In genomic region chr9:136007906-136008692, GRCh38 we compare ENCODE assay signal across 11 cellular contexts. TPM values are rescaled to one million over a fixed set of nuclear protein-coding genes. Genes with fewer than 3 reads are reported as not detected.
A peak's percentile ranks its signal among the peaks of the same experiment; 100 is the strongest.
DNase-seq lines count a peak whose midpoint lies in the region; ATAC-seq and TF ChIP-seq lines count a peak whose summit lies in the region.
"Had no signal": no experiment of that assay in that cellular context is flagged by ENCODE, and none has a peak within 500 bp of the region (broad histone marks: within the 10 kb centered on the region; RNA-seq: fewer than 3 reads in every experiment).

No MANE protein-coding gene starts in this region.

- CTCF ChIA-PET in BJ (lab: Yijun Ruan, JAX): interaction anchor here (1.3 kb wide), 1 partner anchor 19 kb away, joined by 3 read pairs; no protein-coding TSS in a partner anchor
- CTCF ChIA-PET in Panc1 (lab: Charles Lee): no interaction called here

- H3K27ac ChIP-seq in Panc1 (ENCODE audit: low read length) (no peak overlapping the region; the same call in 1 of the 2 replicates), esophagus muscularis mucosa (replicated peaks in 1 of 4) (peak overlapping the region; percentile 28 to 80 (median 47))

- ATAC-seq in Panc1 (no peak), HG03439 (IDR thresholded peaks at IDR 0.05; ENCODE audit: unreplicated experiment) (no peak)
- ATAC-seq: naive thymus-derived CD4-positive, alpha-beta T cell had no signal

- TF ChIP-seq CTCF in BJ (IDR thresholded peaks at IDR 0.05; ENCODE audit: insufficient read depth, low read depth, low read length) (no peak), Panc1 (IDR thresholded peaks at IDR 0.05) (no peak), esophagus muscularis mucosa (IDR thresholded peaks at IDR 0.05) (no peak)

- no peaks in the 10 kb centered on the region for H3K9me3 ChIP-seq in Panc1 (ENCODE audit: control insufficient read depth, insufficient read depth, low read depth, low read length)
- no peaks in the 10 kb centered on the region for H3K9me3 ChIP-seq in esophagus muscularis mucosa

- intact Hi-C loops in Panc1 (cut with micrococcal nuclease; ENCODE audit: unreplicated experiment): no loop called here
- intact Hi-C loops in esophagus muscularis mucosa (cut with DNase I): no loop called here

- H3K4me1 ChIP-seq in Panc1 (ENCODE audit: control insufficient read depth, insufficient read depth, low read length): peaks cover 28% of the 10 kb centered on the region
- H3K4me1 ChIP-seq in esophagus muscularis mucosa: peaks cover 29 to 91% (median 76%) of the 10 kb centered on the region in 4 donors

- no peak for TF ChIP-seq POLR2A in esophagus muscularis mucosa (IDR thresholded peaks at IDR 0.05; ENCODE audit: low read depth)

- 71% methylated on average over 19 of the region's 24 CpGs for WGBS in esophagus muscularis mucosa

- TF ChIP-seq EP300 in esophagus muscularis mucosa (IDR thresholded peaks at IDR 0.05): no peak

- no peaks in the 10 kb centered on the region for H3K27me3 ChIP-seq in BJ (ENCODE audit: control insufficient read depth, insufficient read depth, low read length)
- no peaks in the 10 kb centered on the region for H3K27me3 ChIP-seq in Panc1 (ENCODE audit: control insufficient read depth, insufficient read depth, low read length)
- H3K27me3 ChIP-seq in esophagus muscularis mucosa: no peaks in the 10 kb centered on the region

- peak; percentile 17 for DNase-seq in BJ (ENCODE audit: low read depth)
- DNase-seq in Panc1 (ENCODE audit: low read depth, low spot score): peak; percentile 17
- DNase-seq in esophagus muscularis mucosa (ENCODE audit: extremely low spot score): no peak
- peak; percentile 22 for DNase-seq in non-pigmented ciliary epithelial cell (ENCODE audit: low read depth)
- no peak for DNase-seq in stimulated activated CD4-positive, alpha-beta T cell treated with anti-CD3 and anti-CD28 coated beads, Interleukin-4, amount 100 ng/mL, for 1 hour
- no peak for DNase-seq in NCI-H82 (lab: John Stamatoyannopoulos, UW)
- DNase-seq in NCI-H1092 (lab: John Stamatoyannopoulos, UW): no peak
- DNase-seq: activated effector memory CD4-positive, alpha-beta T cell treated with Interleukin-2 at 50 U/mL for 16 hours; CD4-positive, alpha-beta memory T cell; naive thymus-derived CD4-positive, alpha-beta T cell had no signal

- H3K4me3 ChIP-seq in BJ (ENCODE audit: low read depth, low read length) (no peak overlapping the region), Panc1 (ENCODE audit: low read depth in 2 of 2, low read length in 2 of 2) (no peak overlapping the region), esophagus muscularis mucosa (no peak overlapping the region)

- H3K36me3 ChIP-seq in BJ (ENCODE audit: control insufficient read depth, insufficient read depth, low read length): peaks cover 12% of the 10 kb centered on the region
- no peaks in the 10 kb centered on the region for H3K36me3 ChIP-seq in Panc1 (ENCODE audit: control insufficient read depth, insufficient read depth, low read length)
- peaks cover 24 to 51% (median 49%) of the 10 kb centered on the region in 4 donors for H3K36me3 ChIP-seq in esophagus muscularis mucosa

- in situ Hi-C loops in Panc1 (cut with HindIII; ENCODE audit: low pct_unique_long_range_greater_than_20kb, low sequenced_read_pairs): no loop called here

- no TSS peak for BruUV-seq in Panc1 (replicated peaks; lab: Mats Ljungman, UMichigan)

- POLR2A ChIA-PET in BJ (lab: Charles Lee) (interaction anchor here (0.7 kb wide), 1 partner anchor 40 kb away, joined by 4 read pairs; no protein-coding TSS in a partner anchor), Panc1 (lab: Charles Lee) (no interaction called here)

RNA-seq across cellular contexts. Expression of gene UBAC1, which starts 46.9 kb away (rescaled TPM):
- 42.1 and 50.2 TPM in 2 replicates for polyA plus RNA-seq in BJ (2011; rRNA removed)
- polyA minus RNA-seq in BJ (2011; rRNA and poly(A)+ RNA removed): 15.2 and 19.0 TPM in 2 replicates
- total RNA-seq in Panc1 (2021; ENCODE audit: unreplicated experiment) (38.0 TPM), esophagus muscularis mucosa (10 to 100 TPM; 61.6 to 77.2 (median 67.3) TPM)
- polyA plus RNA-seq in Panc1 (2012; ENCODE audit: insufficient read length): 36.0 TPM

Comparison
In these comparisons a context has a peak if more than half of its experiments do, and no peak if none do; other contexts are left out.
1. DNase-seq: peak in BJ (single experiment), Panc1 (single experiment) and non-pigmented ciliary epithelial cell (single experiment); none in esophagus muscularis mucosa (single experiment), stimulated activated CD4-positive, alpha-beta T cell treated with anti-CD3 and anti-CD28 coated beads, Interleukin-4, amount 100 ng/mL, for 1 hour (single experiment), NCI-H82 (single experiment) and NCI-H1092 (single experiment).